In the genomic region with DNA sequence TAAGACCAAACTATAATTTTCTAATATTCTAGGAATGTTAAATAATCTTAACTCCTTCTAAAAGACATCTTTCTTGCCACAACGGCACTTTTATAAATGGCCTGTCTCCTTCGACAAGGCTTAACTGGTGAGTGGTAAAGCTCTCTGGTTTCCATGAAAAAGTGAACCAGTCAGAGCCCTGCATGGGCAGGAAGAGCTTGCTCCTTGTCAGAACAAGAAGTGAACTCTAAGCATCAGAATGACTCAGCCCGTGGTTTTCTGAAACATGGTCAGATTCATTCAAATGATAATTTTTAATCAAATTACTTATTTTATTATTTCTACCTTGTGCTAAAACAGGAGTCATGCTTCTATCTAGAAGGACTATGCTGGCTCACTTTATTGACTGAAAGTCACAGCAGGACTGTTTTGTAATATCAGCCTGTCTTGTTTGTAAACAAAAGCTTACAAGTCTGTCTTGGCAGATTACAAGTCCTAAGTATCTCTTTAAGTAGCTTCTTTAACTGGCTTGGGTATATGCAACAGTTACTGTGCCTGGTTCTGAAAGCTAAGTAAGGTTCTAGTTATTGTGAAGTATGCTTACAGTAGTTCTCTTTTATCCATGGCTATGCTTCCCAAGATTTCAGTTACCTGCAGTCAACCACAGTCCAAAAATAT, we compare ENCODE assay signal across 18 cellular contexts.
A peak's percentile ranks its signal among the peaks of the same experiment; 100 is the strongest.
DNase-seq lines count a peak whose midpoint lies in the region; ATAC-seq, FAIRE-seq and TF ChIP-seq lines count a peak whose summit lies in the region.
"Had no signal": no experiment of that assay in that cellular context is flagged by ENCODE, and none has a peak within 500 bp of the region (broad histone marks: within the 10 kb centered on the region; RNA-seq: fewer than 3 reads in every experiment).

No MANE protein-coding gene starts in this region.

- H3K4me1 ChIP-seq in mesenchymal stem cell (ENCODE audit: control insufficient read depth, insufficient read depth, low read depth, low read length) = no peaks in the 10 kb centered on the region
- H3K4me1 ChIP-seq: adrenal gland, left lung, transverse colon had no signal

- no peak overlapping the region for H3K4me3 Mint-ChIP-seq in activated T-helper 17 cell treated with anti-CD3 and anti-CD28 coated beads, Interleukin-2, amount 50 U/mL, for 72 hours
- H3K4me3 Mint-ChIP-seq: effector memory CD8-positive, alpha-beta T cell; nephron had no signal

- no peak overlapping the region for H3K4me2 ChIP-seq in mesenchymal stem cell (ENCODE audit: low read length, poor library complexity, severe bottlenecking)

- H4K8ac ChIP-seq in mesenchymal stem cell (ENCODE audit: low read length) = no peak overlapping the region

- no peak overlapping the region for H2BK15ac ChIP-seq in mesenchymal stem cell (ENCODE audit: low read depth, poor library complexity, severe bottlenecking)

- H2BK5ac ChIP-seq in mesenchymal stem cell (ENCODE audit: low read depth, low read length, poor library complexity, severe bottlenecking) = no peak overlapping the region

- peaks cover 0 to 51% of the 10 kb centered on the region in 2 experiments for H3K27me3 ChIP-seq in mesenchymal stem cell (ENCODE audit: control insufficient read depth in 1 of 2, insufficient read depth in 1 of 2, low read length in 2 of 2)
- H3K27me3 ChIP-seq: adrenal gland, left lung, transverse colon had no signal

- H3K36me3 Mint-ChIP-seq in activated T-helper 17 cell treated with anti-CD3 and anti-CD28 coated beads, Interleukin-2, amount 50 U/mL, for 72 hours (ENCODE audit: low read depth) = no peaks in the 10 kb centered on the region

- peaks cover 31% of the 10 kb centered on the region for H3K27me3 Mint-ChIP-seq in activated T-helper 17 cell treated with anti-CD3 and anti-CD28 coated beads, Interleukin-2, amount 50 U/mL, for 72 hours

- peak; percentile 78 for ATAC-seq in HG02870 (IDR thresholded peaks at IDR 0.05; ENCODE audit: unreplicated experiment)
- peak; percentile 71 for ATAC-seq in activated T-helper 17 cell treated with anti-CD3 and anti-CD28 coated beads, Interleukin-2, amount 50 U/mL, for 72 hours (replicated peaks)
- no peak for ATAC-seq in omental fat pad (ENCODE audit: low FRiP score)
- ATAC-seq: effector memory CD8-positive, alpha-beta T cell; left lung; Panc1 had no signal

- no peaks in the 10 kb centered on the region for H3K4me1 Mint-ChIP-seq in activated T-helper 17 cell treated with anti-CD3 and anti-CD28 coated beads, Interleukin-2, amount 50 U/mL, for 72 hours
- H3K4me1 Mint-ChIP-seq: nephron had no signal

- H4K91ac ChIP-seq in mesenchymal stem cell (ENCODE audit: low read length) = no peak overlapping the region

- no peaks in the 10 kb centered on the region for H3K9me3 ChIP-seq in mesenchymal stem cell (ENCODE audit: control insufficient read depth, low read length)
- H3K9me3 ChIP-seq: adrenal gland, left lung, transverse colon had no signal

- in situ Hi-C loops in GM13976 (cut with MboI; ENCODE audit: low sequenced_read_pairs, unreplicated experiment) = no loop called here

- H3K36me3 ChIP-seq in mesenchymal stem cell (ENCODE audit: control insufficient read depth in 1 of 2, insufficient read depth in 2 of 2, low read depth in 1 of 2, low read length in 2 of 2) = no peaks in the 10 kb centered on the region
- H3K36me3 ChIP-seq: adrenal gland, left lung, transverse colon had no signal

- H2AK5ac ChIP-seq in mesenchymal stem cell (ENCODE audit: low read length, severe bottlenecking) = no peak overlapping the region

- no peak overlapping the region for H3K27ac Mint-ChIP-seq in activated T-helper 17 cell treated with anti-CD3 and anti-CD28 coated beads, Interleukin-2, amount 50 U/mL, for 72 hours
- H3K27ac Mint-ChIP-seq: effector memory CD8-positive, alpha-beta T cell; nephron had no signal

- no peak for FAIRE-seq in urothelium cell line (lab: Jason Lieb, UNC)
- FAIRE-seq: H1 had no signal

- no peak overlapping the region for H2BK12ac ChIP-seq in mesenchymal stem cell (ENCODE audit: low read length in 2 of 2)

- H2AFZ ChIP-seq in mesenchymal stem cell (ENCODE audit: low read depth, low read length) = no peak overlapping the region

- H3K9ac ChIP-seq in mesenchymal stem cell (ENCODE audit: low read length) = no peak overlapping the region

- no peak overlapping the region for H3K4me3 ChIP-seq in mesenchymal stem cell (ENCODE audit: insufficient read depth in 1 of 2, low read depth in 1 of 2, low read length in 2 of 2)
- H3K4me3 ChIP-seq: adrenal gland, left lung, transverse colon had no signal

- no peak overlapping the region for H3K4ac ChIP-seq in mesenchymal stem cell (ENCODE audit: low read depth in 1 of 2, low read length in 2 of 2)

- no peak overlapping the region for H2BK120ac ChIP-seq in mesenchymal stem cell (ENCODE audit: low read depth, low read length)

- no peak overlapping the region for H3K27ac ChIP-seq in mesenchymal stem cell (ENCODE audit: low read length, poor library complexity, severe bottlenecking)
- H3K27ac ChIP-seq: adrenal gland, left lung, transverse colon had no signal

- DNase-seq in GM13976 (ENCODE audit: low spot score) = peak; percentile 43
- peak; percentile 74 for DNase-seq in mesenchymal stem cell
- no peak for DNase-seq in urothelium cell line (ENCODE audit: low spot score)
- DNase-seq in cortex of kidney (lab: John Stamatoyannopoulos, UW) = no peak
- DNase-seq in stimulated activated CD4-positive, alpha-beta T cell treated with anti-CD3 and anti-CD28 coated beads, Interleukin-12 subunit alpha, Interleukin-12 subunit beta, amount 100 ng/mL, for 4 hours = no peak
- no peak for DNase-seq in omental fat pad (ENCODE audit: low spot score)
- DNase-seq: adrenal gland; effector memory CD8-positive, alpha-beta T cell; head of caudate nucleus; left lung; NCI-H1092; NCI-H446; transverse colon had no signal

- no peaks in the 10 kb centered on the region for H3K79me1 ChIP-seq in mesenchymal stem cell (replicated peaks; ENCODE audit: low read length, poor library complexity, severe bottlenecking)

- 76% methylated on average over 2 of the region's 3 CpGs for WGBS in mesenchymal stem cell

- H3K23ac ChIP-seq in mesenchymal stem cell (ENCODE audit: low read length in 2 of 2) = no peak overlapping the region

- no peak overlapping the region for H3K14ac ChIP-seq in mesenchymal stem cell (ENCODE audit: low read length in 2 of 2)

- H3K18ac ChIP-seq in mesenchymal stem cell (ENCODE audit: low read depth in 1 of 2, low read length in 2 of 2) = no peak overlapping the region

- TF ChIP-seq CTCF in GM13976 (IDR thresholded peaks at IDR 0.05; ENCODE audit: borderline replicate concordance, control extremely low read depth, extremely low read depth, insufficient read depth, missing control alignments) (no peak), omental fat pad (IDR thresholded peaks at IDR 0.05) (no peak)

- no peaks in the 10 kb centered on the region for H3K9me3 Mint-ChIP-seq in activated T-helper 17 cell treated with anti-CD3 and anti-CD28 coated beads, Interleukin-2, amount 50 U/mL, for 72 hours

Comparison
In these comparisons a context has a peak if more than half of its experiments do, and no peak if none do; other contexts are left out.
1. DNase-seq: peak in GM13976 (single experiment) and mesenchymal stem cell (single experiment); none in urothelium cell line (single experiment), cortex of kidney (single experiment), stimulated activated CD4-positive, alpha-beta T cell treated with anti-CD3 and anti-CD28 coated beads, Interleukin-12 subunit alpha, Interleukin-12 subunit beta, amount 100 ng/mL, for 4 hours (single experiment) and omental fat pad (single experiment).